Comparison of ENCODE assay signal across 28 cellular contexts in the genomic region with DNA sequence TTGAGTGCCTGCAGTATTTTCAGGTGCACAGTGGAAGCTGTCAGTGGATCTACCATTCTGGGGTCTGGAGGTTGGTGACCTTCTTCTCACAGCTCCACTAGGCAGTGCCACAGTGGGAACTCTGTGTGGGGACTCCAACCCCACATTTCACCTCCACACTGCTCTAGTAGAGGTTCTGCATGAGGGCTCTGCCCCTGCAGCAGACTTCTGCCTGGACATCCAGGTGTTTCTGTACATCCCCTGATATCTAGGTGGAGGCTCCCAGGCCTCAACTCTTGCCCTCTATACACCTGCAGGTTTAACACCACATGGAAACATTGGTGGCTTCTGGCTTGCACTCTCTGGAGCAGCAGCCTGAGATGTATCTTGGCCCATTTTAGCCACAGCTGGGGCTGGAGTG. TPM values are rescaled to one million over a fixed set of nuclear protein-coding genes. Genes with fewer than 3 reads are reported as not detected.
"Had no signal": no experiment of that assay in that cellular context is flagged by ENCODE, and none has a peak within 500 bp of the region (broad histone marks: within the 10 kb centered on the region; RNA-seq: fewer than 3 reads in every experiment).

No MANE protein-coding gene starts in this region.

- H3K4me3 ChIP-seq: colonic mucosa, coronary artery, dorsolateral prefrontal cortex, esophagus squamous epithelium, gastrocnemius medialis, gastroesophageal sphincter, heart left ventricle, heart right ventricle had no signal

- ATAC-seq: effector memory CD8-positive, alpha-beta T cell; esophagus mucosa; foreskin keratinocyte; gastrocnemius medialis; gastroesophageal sphincter; heart left ventricle; heart right ventricle had no signal

- DNase-seq: colonic mucosa; cortex of kidney; dermis blood vessel endothelial cell; dorsolateral prefrontal cortex; effector CD4-positive, alpha-beta T cell; effector CD8-positive, alpha-beta T cell; effector memory CD4-positive, alpha-beta T cell; effector memory CD8-positive, alpha-beta T cell; endodermal cell; erythroblast; esophagus squamous epithelium; foreskin fibroblast; foreskin keratinocyte; foreskin melanocyte; gastrocnemius medialis; glutamatergic neuron; head of caudate nucleus; heart left ventricle; heart right ventricle had no signal

- H3K36me3 ChIP-seq: colonic mucosa, esophagus squamous epithelium, gastrocnemius medialis, gastroesophageal sphincter, heart left ventricle, heart right ventricle had no signal

- FAIRE-seq: colon, endometrium, endothelial cell of umbilical vein, frontal cortex had no signal

- H3K9me3 ChIP-seq: colonic mucosa, esophagus squamous epithelium, gastrocnemius medialis, gastroesophageal sphincter, heart left ventricle had no signal

- H3K4me1 ChIP-seq: colonic mucosa, esophagus squamous epithelium, foreskin keratinocyte, gastrocnemius medialis, gastroesophageal sphincter had no signal

- H3K27ac ChIP-seq: colonic mucosa, coronary artery, dorsolateral prefrontal cortex, epithelial cell of prostate, esophagus squamous epithelium, foreskin keratinocyte, gastrocnemius medialis, gastroesophageal sphincter, heart left ventricle, heart right ventricle had no signal

- H3K27me3 ChIP-seq: colonic mucosa, dorsolateral prefrontal cortex had no signal

RNA-seq across cellular contexts. Expression of a gene that starts 33.3 kb away (rescaled TPM):
- total RNA-seq: foreskin keratinocyte, glomerular endothelial cell had no signal
